18 cellular contexts compared by ENCODE assay signal in genomic region chr1:247406014-247406656, GRCh38. TPM values are rescaled to one million over a fixed set of nuclear protein-coding genes. Genes with fewer than 3 reads are reported as not detected.
"Had no signal": no experiment of that assay in that cellular context is flagged by ENCODE, and none has a peak within 500 bp of the region (broad histone marks: within the 10 kb centered on the region; RNA-seq: fewer than 3 reads in every experiment).

No MANE protein-coding gene starts in this region.

- H3K27ac ChIP-seq: adrenal gland, epithelial cell of prostate, gastrocnemius medialis, lower lobe of right lung, ovary, thyroid gland had no signal

- DNase-seq: activated CD4-positive, alpha-beta T cell treated with anti-CD3 and anti-CD28 coated beads, Interleukin-2, amount 50 U/mL, for 1 hour; activated CD4-positive, CD25-positive, alpha-beta regulatory T cell; activated gamma-delta T cell treated with Interleukin-2 at 50 U/mL for 16 hours; activated T-cell treated with anti-CD3 and anti-CD28 coated beads, Interleukin-2, amount 50 U/mL, for 4 hours; adrenal gland; gastrocnemius medialis; heart right ventricle; left cardiac atrium; lower lobe of right lung; ovary; stimulated activated CD4-positive, alpha-beta T cell treated with anti-CD3 and anti-CD28 coated beads, Interleukin-1b, Interleukin-23, amount 100 ng/mL, for 48 hours; T-helper 2 cell; thyroid gland had no signal

- H3K27me3 ChIP-seq: adrenal gland, gastrocnemius medialis, heart right ventricle, ovary, thyroid gland had no signal

- H3K4me3 ChIP-seq: adrenal gland, gastrocnemius medialis, heart right ventricle, lower lobe of right lung, ovary, thyroid gland had no signal

- H3K4me1 Mint-ChIP-seq: neural crest cell had no signal

- H3K36me3 ChIP-seq: adrenal gland, gastrocnemius medialis, heart right ventricle, lower lobe of right lung, ovary, thyroid gland had no signal

- H3K4me3 Mint-ChIP-seq: neural crest cell had no signal

- H3K9me3 ChIP-seq: adrenal gland, gastrocnemius medialis, heart right ventricle, lower lobe of right lung, ovary, thyroid gland had no signal

- ATAC-seq: gastrocnemius medialis, left cardiac atrium had no signal

- H3K4me1 ChIP-seq: adrenal gland, gastrocnemius medialis, lower lobe of right lung, thyroid gland had no signal

- H3K9me3 Mint-ChIP-seq: activated T-cell treated with anti-CD3 and anti-CD28 coated beads, Interleukin-2, amount 50 U/mL, for 4 hours had no signal

RNA-seq across cellular contexts. Expression of gene OR2B11, which starts 51.8 kb away (rescaled TPM):
- total RNA-seq: activated T-cell treated with anti-CD3 and anti-CD28 coated beads, Interleukin-2, amount 50 U/mL, for 4 hours; adrenal gland; chondrocyte; dermis microvascular lymphatic vessel endothelial cell; gastrocnemius medialis; heart right ventricle; left cardiac atrium; lower lobe of right lung; neural crest cell; ovary; thyroid gland; urinary bladder had no signal
- polyA plus RNA-seq: heart right ventricle, ovary, urinary bladder had no signal
